ENCODE assay signal across 26 cellular contexts in genomic region chr2:73937103-73937885, GRCh38. TPM values are rescaled to one million over a fixed set of nuclear protein-coding genes. Genes with fewer than 3 reads are reported as not detected.
A peak's percentile ranks its signal among the peaks of the same experiment; 100 is the strongest.
DNase-seq lines count a peak whose midpoint lies in the region; ATAC-seq and TF ChIP-seq lines count a peak whose summit lies in the region.
"Had no signal": no experiment of that assay in that cellular context is flagged by ENCODE, and none has a peak within 500 bp of the region (broad histone marks: within the 10 kb centered on the region; RNA-seq: fewer than 3 reads in every experiment).

No MANE protein-coding gene starts in this region.

- no peak overlapping the region for H3K9ac ChIP-seq in trophoblast cell (ENCODE audit: low read length)

- H3K4ac ChIP-seq in trophoblast cell (ENCODE audit: low read depth, low read length): peak overlapping the region; percentile 41

- no peak overlapping the region for H3K14ac ChIP-seq in trophoblast cell (ENCODE audit: low read length)

- H4K12ac ChIP-seq in trophoblast cell (ENCODE audit: low read depth, low read length): no peak overlapping the region

- H3K36me3 Mint-ChIP-seq in activated naive CD4-positive, alpha-beta T cell treated with anti-CD3 and anti-CD28 coated beads, Interleukin-2, amount 50 U/mL, for 24 hours: peaks cover 23% of the 10 kb centered on the region
- H3K36me3 Mint-ChIP-seq in dendritic cell treated with granulocyte-macrophage colony-stimulating factor and Interleukin-4, amounts not matched to agents 40 ng/mL and 50 ng/mL, for 4 days (ENCODE audit: low read depth): peaks cover 68% of the 10 kb centered on the region
- H3K36me3 Mint-ChIP-seq in Caco-2 (ENCODE audit: insufficient read depth, unreplicated experiment): peaks cover 22% of the 10 kb centered on the region

- H3K36me3 ChIP-seq in trophoblast cell (ENCODE audit: control insufficient read depth in 1 of 2, insufficient read depth in 2 of 2, low read length in 2 of 2): peaks cover 2 to 12% of the 10 kb centered on the region in 2 experiments
- peaks cover 5% of the 10 kb centered on the region; the same call in 1 of the 2 replicates for H3K36me3 ChIP-seq in Caco-2 (ENCODE audit: control insufficient read depth, insufficient read depth, low read length)
- H3K36me3 ChIP-seq: BE2C had no signal

- no peak overlapping the region for H4K91ac ChIP-seq in trophoblast cell (ENCODE audit: low read depth, low read length)

- no peaks in the 10 kb centered on the region for H3K27me3 ChIP-seq in trophoblast cell (ENCODE audit: insufficient read depth, low read length)
- H3K27me3 ChIP-seq in Caco-2 (replicated peaks; ENCODE audit: control insufficient read depth, insufficient read depth, low read length): no peaks in the 10 kb centered on the region
- H3K27me3 ChIP-seq: BE2C had no signal

- H3K4me2 ChIP-seq in trophoblast cell (ENCODE audit: low read length): no peak overlapping the region

- H2AK5ac ChIP-seq in trophoblast cell (ENCODE audit: low read length): no peak overlapping the region

- H3K4me1 Mint-ChIP-seq in activated naive CD4-positive, alpha-beta T cell treated with anti-CD3 and anti-CD28 coated beads, Interleukin-2, amount 50 U/mL, for 24 hours: peaks cover 88% of the 10 kb centered on the region
- H3K4me1 Mint-ChIP-seq in dendritic cell treated with granulocyte-macrophage colony-stimulating factor and Interleukin-4, amounts not matched to agents 40 ng/mL and 50 ng/mL, for 4 days (ENCODE audit: low read depth): peaks cover 54% of the 10 kb centered on the region
- no peaks in the 10 kb centered on the region for H3K4me1 Mint-ChIP-seq in Caco-2 (ENCODE audit: low read depth, unreplicated experiment)

- H2BK5ac ChIP-seq in trophoblast cell (ENCODE audit: low read depth, low read length, poor library complexity): no peak overlapping the region

- ATAC-seq in GM18498 (IDR thresholded peaks at IDR 0.05; ENCODE audit: unreplicated experiment) (no peak), GM21360 (IDR thresholded peaks at IDR 0.05; ENCODE audit: unreplicated experiment) (no peak)
- ATAC-seq: GM12878, PC-3 had no signal

- no peak overlapping the region for H3K18ac ChIP-seq in trophoblast cell (ENCODE audit: low read length)

- no peak overlapping the region for H2BK12ac ChIP-seq in trophoblast cell (ENCODE audit: low read length)

- no peaks in the 10 kb centered on the region for H3K9me3 ChIP-seq in trophoblast cell (ENCODE audit: insufficient read depth, low read depth, low read length)
- no peaks in the 10 kb centered on the region for H3K9me3 ChIP-seq in Caco-2
- H3K9me3 ChIP-seq: BE2C, left ventricle myocardium inferior had no signal

- no peak overlapping the region for H3K27ac ChIP-seq in trophoblast cell (ENCODE audit: low read depth, low read length)
- H3K27ac ChIP-seq: left ventricle myocardium inferior had no signal

- POLR2A ChIA-PET in Caco-2 (lab: Charles Lee): interaction anchor here (0.5 kb wide), 1 partner anchor 242 kb away, joined by 5 read pairs; no protein-coding TSS in a partner anchor

- H3K27ac Mint-ChIP-seq in activated naive CD4-positive, alpha-beta T cell treated with anti-CD3 and anti-CD28 coated beads, Interleukin-2, amount 50 U/mL, for 24 hours: peak overlapping the region; percentile 9
- H3K27ac Mint-ChIP-seq in dendritic cell treated with granulocyte-macrophage colony-stimulating factor and Interleukin-4, amounts not matched to agents 40 ng/mL and 50 ng/mL, for 4 days: peak overlapping the region; percentile 61
- H3K27ac Mint-ChIP-seq in Caco-2 (ENCODE audit: unreplicated experiment): no peak overlapping the region

- no peak overlapping the region for H3K23ac ChIP-seq in trophoblast cell (ENCODE audit: low read length)

- BruUV-seq in Caco-2 (replicated peaks; lab: Mats Ljungman, UMichigan): no TSS peak

- no peak overlapping the region for H2BK120ac ChIP-seq in trophoblast cell (ENCODE audit: insufficient read depth, low read length, poor library complexity)

- intact Hi-C loops in dendritic cell treated with granulocyte-macrophage colony-stimulating factor and Interleukin-4, amounts not matched to agents 40 ng/mL and 50 ng/mL, for 4 days (cut with micrococcal nuclease): no loop called here
- intact Hi-C loops in Caco-2 (cut with micrococcal nuclease; ENCODE audit: unreplicated experiment): loop anchor here (10.0 kb wide), 1 partner anchor 208 kb away; the partner anchor contains the start of gene BOLA3

- no peak overlapping the region for H2AFZ ChIP-seq in trophoblast cell (ENCODE audit: insufficient read depth, low read length, poor library complexity)

- CTCF ChIA-PET in Caco-2 (lab: Charles Lee): no interaction called here

- TF ChIP-seq CTCF in Caco-2 (IDR thresholded peaks at IDR 0.05; ENCODE audit: insufficient read depth in 1 of 2, low read depth in 1 of 2, low read length in 1 of 2, severe bottlenecking in 1 of 2, unreplicated experiment in 1 of 2): no peak

- WGBS in trophoblast cell (ENCODE audit: extremely low coverage, insufficient coverage, insufficient read length): no CpG with 5 or more reads among the region's 4 CpGs

- no peak overlapping the region for H4K8ac ChIP-seq in trophoblast cell (ENCODE audit: low read depth, low read length)

- no peaks in the 10 kb centered on the region for H3K9me3 Mint-ChIP-seq in activated naive CD4-positive, alpha-beta T cell treated with anti-CD3 and anti-CD28 coated beads, Interleukin-2, amount 50 U/mL, for 24 hours
- H3K9me3 Mint-ChIP-seq in dendritic cell treated with granulocyte-macrophage colony-stimulating factor and Interleukin-4, amounts not matched to agents 40 ng/mL and 50 ng/mL, for 4 days: no peaks in the 10 kb centered on the region
- H3K9me3 Mint-ChIP-seq in Caco-2 (ENCODE audit: unreplicated experiment): no peaks in the 10 kb centered on the region

- H3K27me3 Mint-ChIP-seq in activated naive CD4-positive, alpha-beta T cell treated with anti-CD3 and anti-CD28 coated beads, Interleukin-2, amount 50 U/mL, for 24 hours: no peaks in the 10 kb centered on the region
- no peaks in the 10 kb centered on the region for H3K27me3 Mint-ChIP-seq in dendritic cell treated with granulocyte-macrophage colony-stimulating factor and Interleukin-4, amounts not matched to agents 40 ng/mL and 50 ng/mL, for 4 days
- no peaks in the 10 kb centered on the region for H3K27me3 Mint-ChIP-seq in Caco-2 (ENCODE audit: insufficient read depth, unreplicated experiment)

- H3K4me1 ChIP-seq in trophoblast cell (ENCODE audit: control insufficient read depth in 1 of 2, insufficient read depth in 2 of 2, low read length in 2 of 2) (no peaks in the 10 kb centered on the region), Caco-2 (no peaks in the 10 kb centered on the region; the same call in 1 of the 2 replicates)

- no peaks in the 10 kb centered on the region for H3K79me1 ChIP-seq in trophoblast cell (ENCODE audit: low read length)

- H3K4me3 ChIP-seq in trophoblast cell (ENCODE audit: low read depth, low read length) (no peak overlapping the region), Caco-2 (ENCODE audit: low read depth, low read length) (no peak overlapping the region)
- H3K4me3 ChIP-seq: GM12878, left ventricle myocardium inferior had no signal

- H3K4me3 Mint-ChIP-seq in activated naive CD4-positive, alpha-beta T cell treated with anti-CD3 and anti-CD28 coated beads, Interleukin-2, amount 50 U/mL, for 24 hours: no peak overlapping the region
- no peak overlapping the region for H3K4me3 Mint-ChIP-seq in dendritic cell treated with granulocyte-macrophage colony-stimulating factor and Interleukin-4, amounts not matched to agents 40 ng/mL and 50 ng/mL, for 4 days
- H3K4me3 Mint-ChIP-seq in Caco-2 (ENCODE audit: unreplicated experiment): no peak overlapping the region

- H3K79me2 ChIP-seq in trophoblast cell (ENCODE audit: control insufficient read depth, insufficient read depth, low read length, poor library complexity): no peaks in the 10 kb centered on the region

- DNase-seq in activated naive CD4-positive, alpha-beta T cell treated with anti-CD3 and anti-CD28 coated beads, Interleukin-2, amount 50 U/mL, for 16 hours: no peak
- DNase-seq in OCI-M1 (lab: John Stamatoyannopoulos, UW): peak; percentile 6
- DNase-seq in trophoblast cell: peak; percentile 48 to 83
- DNase-seq in Caco-2: no peak
- DNase-seq: 8988T; activated CD4-positive, alpha-beta T cell treated with anti-CD3 and anti-CD28 coated beads, Interleukin-2, amount 50 U/mL, for 48 hours; activated gamma-delta T cell treated with Interleukin-2 at 50 U/mL for 16 hours; anterior cingulate cortex; BE2C; glutamatergic neuron; GOT3; KBM-7; left ventricle myocardium inferior; MV-4-11; NCI-H1930; NCI-H345; NCI-H82; nucleus accumbens; PC-3; SHP77 treated with DMSO at 0.1 percent for 48 hours; T-helper 2 cell had no signal

RNA-seq across cellular contexts. Expression of gene DGUOK, which starts 10.6 kb away (rescaled TPM):
- polyA plus RNA-seq in trophoblast cell (2013): 94.1 and 96.1 TPM in 2 replicates
- total RNA-seq in Caco-2 (2022): 69.6 and 70.7 TPM in 2 replicates

RNA-seq across cellular contexts. Expression of gene ACTG2, which starts 44.5 kb away (rescaled TPM):
- polyA plus RNA-seq in trophoblast cell (2013): 5.7 and 5.8 TPM in 2 replicates
- total RNA-seq in Caco-2 (2022): 2.6 and 5.7 TPM in 2 replicates

RNA-seq across cellular contexts. Expression of gene TET3, which starts 47.4 kb away (rescaled TPM):
- 11.2 and 11.7 TPM in 2 replicates for polyA plus RNA-seq in trophoblast cell (2013)
- total RNA-seq in Caco-2 (2022): 27.5 and 27.8 TPM in 2 replicates

Comparison
In these comparisons a context has a peak if more than half of its experiments do, and no peak if none do; other contexts are left out.
1. DNase-seq: peak in OCI-M1 (single experiment) and trophoblast cell (2 of 2); none in activated naive CD4-positive, alpha-beta T cell treated with anti-CD3 and anti-CD28 coated beads, Interleukin-2, amount 50 U/mL, for 16 hours (single experiment) and Caco-2 (0 of 2).